ENCODE assay signal across 1 cellular context in the genomic region with DNA sequence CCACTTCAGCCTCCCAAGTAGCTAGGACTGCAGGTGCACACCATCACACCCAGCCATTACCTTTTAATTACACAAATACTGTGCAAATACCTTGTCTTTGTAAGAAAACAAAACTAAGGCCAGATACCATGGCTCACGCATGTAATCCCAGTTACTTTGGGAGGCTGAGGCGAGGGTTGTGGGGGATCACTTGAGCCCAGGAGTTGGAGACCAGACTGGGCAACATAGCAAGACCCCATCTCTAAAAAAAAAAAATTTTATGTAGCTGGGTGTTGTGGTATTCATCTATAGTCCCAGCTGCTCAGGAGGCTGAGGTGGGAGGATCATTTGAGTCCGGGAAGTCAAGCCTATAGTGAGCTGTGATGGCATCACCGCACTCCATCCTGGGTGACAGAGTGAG.
TF ChIP-seq lines count a peak whose summit lies in the region.

No MANE protein-coding gene starts in this region.

TF ChIP-seq in IMR-90, 13 proteins besides CTCF, POLR2A, EP300 and RAD21:
- TF ChIP-seq SMC3 (IDR thresholded peaks at IDR 0.05; ENCODE audit: low read depth, low read length) = no peak
- TF ChIP-seq, protein P1, sequence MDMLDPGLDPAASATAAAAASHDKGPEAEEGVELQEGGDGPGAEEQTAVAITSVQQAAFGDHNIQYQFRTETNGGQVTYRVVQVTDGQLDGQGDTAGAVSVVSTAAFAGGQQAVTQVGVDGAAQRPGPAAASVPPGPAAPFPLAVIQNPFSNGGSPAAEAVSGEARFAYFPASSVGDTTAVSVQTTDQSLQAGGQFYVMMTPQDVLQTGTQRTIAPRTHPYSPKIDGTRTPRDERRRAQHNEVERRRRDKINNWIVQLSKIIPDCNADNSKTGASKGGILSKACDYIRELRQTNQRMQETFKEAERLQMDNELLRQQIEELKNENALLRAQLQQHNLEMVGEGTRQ (IDR thresholded peaks at IDR 0.05; ENCODE audit: low read depth, low read length) = no peak
- TF ChIP-seq BHLHE40 (IDR thresholded peaks at IDR 0.05; ENCODE audit: low read depth, low read length) = no peak
- no peak for TF ChIP-seq CHD1 (IDR thresholded peaks at IDR 0.05; ENCODE audit: low read depth, low read length)
- TF ChIP-seq, protein P2, sequence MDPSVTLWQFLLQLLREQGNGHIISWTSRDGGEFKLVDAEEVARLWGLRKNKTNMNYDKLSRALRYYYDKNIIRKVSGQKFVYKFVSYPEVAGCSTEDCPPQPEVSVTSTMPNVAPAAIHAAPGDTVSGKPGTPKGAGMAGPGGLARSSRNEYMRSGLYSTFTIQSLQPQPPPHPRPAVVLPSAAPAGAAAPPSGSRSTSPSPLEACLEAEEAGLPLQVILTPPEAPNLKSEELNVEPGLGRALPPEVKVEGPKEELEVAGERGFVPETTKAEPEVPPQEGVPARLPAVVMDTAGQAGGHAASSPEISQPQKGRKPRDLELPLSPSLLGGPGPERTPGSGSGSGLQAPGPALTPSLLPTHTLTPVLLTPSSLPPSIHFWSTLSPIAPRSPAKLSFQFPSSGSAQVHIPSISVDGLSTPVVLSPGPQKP (IDR thresholded peaks at IDR 0.05; ENCODE audit: borderline replicate concordance, low read depth, low read length) = no peak
- TF ChIP-seq NFE2L2 (IDR thresholded peaks at IDR 0.05; ENCODE audit: low read depth, low read length) = no peak
- no peak for TF ChIP-seq CEBPB (IDR thresholded peaks at IDR 0.05; ENCODE audit: low read depth, low read length)
- TF ChIP-seq RCOR1 (IDR thresholded peaks at IDR 0.05; ENCODE audit: insufficient replicate concordance, low read length) = no peak
- TF ChIP-seq FOS (IDR thresholded peaks at IDR 0.05; ENCODE audit: low read depth, low read length) = no peak
- no peak for TF ChIP-seq MAZ (IDR thresholded peaks at IDR 0.05; ENCODE audit: borderline replicate concordance, low read depth, low read length)
- TF ChIP-seq MAFK (IDR thresholded peaks at IDR 0.05; ENCODE audit: low read depth, low read length) = no peak
- no peak for TF ChIP-seq MXI1 (IDR thresholded peaks at IDR 0.05; ENCODE audit: borderline replicate concordance, low read depth, low read length)
- TF ChIP-seq RFX5 (IDR thresholded peaks at IDR 0.05; ENCODE audit: low read depth, low read length) = no peak
